20 cellular contexts compared by ENCODE assay signal in genomic region chr7:86645676-86646276, GRCh38. TPM values are rescaled to one million over a fixed set of nuclear protein-coding genes. Genes with fewer than 3 reads are reported as not detected.
DNase-seq lines count a peak whose midpoint lies in the region; ATAC-seq and TF ChIP-seq lines count a peak whose summit lies in the region.
"Had no signal": no experiment of that assay in that cellular context is flagged by ENCODE, and none has a peak within 500 bp of the region (broad histone marks: within the 10 kb centered on the region; RNA-seq: fewer than 3 reads in every experiment).

No MANE protein-coding gene starts in this region.

- peaks cover 29% of the 10 kb centered on the region for H3K4me1 Mint-ChIP-seq in GM23338
- no peaks in the 10 kb centered on the region for H3K4me1 Mint-ChIP-seq in activated naive CD8-positive, alpha-beta T cell treated with anti-CD3 and anti-CD28 coated beads, Interleukin-2, amount 50 U/mL, for 24 hours

- peak overlapping the region; percentile 86 for H3K4me3 ChIP-seq in GM23338
- no peak overlapping the region for H3K4me3 ChIP-seq in osteoblast (ENCODE audit: insufficient read depth, low read length)
- H3K4me3 ChIP-seq: BLaER1 had no signal

- H3K27me3 ChIP-seq in GM23338 (ENCODE audit: insufficient read depth) = peaks cover 26% of the 10 kb centered on the region
- no peaks in the 10 kb centered on the region for H3K27me3 ChIP-seq in osteoblast (ENCODE audit: insufficient read depth, low read length)
- H3K27me3 ChIP-seq: BLaER1 had no signal

- ATAC-seq in GM23338 = no peak
- ATAC-seq in GM21447 (IDR thresholded peaks at IDR 0.05; ENCODE audit: unreplicated experiment) = no peak
- no peak for ATAC-seq in activated naive CD8-positive, alpha-beta T cell treated with anti-CD3 and anti-CD28 coated beads, Interleukin-2, amount 50 U/mL, for 24 hours
- no peak for ATAC-seq in GM21367 (IDR thresholded peaks at IDR 0.05; ENCODE audit: unreplicated experiment)
- ATAC-seq: CD8-positive, alpha-beta T cell had no signal

- no peaks in the 10 kb centered on the region for H3K9me3 Mint-ChIP-seq in GM23338
- H3K9me3 Mint-ChIP-seq in activated naive CD8-positive, alpha-beta T cell treated with anti-CD3 and anti-CD28 coated beads, Interleukin-2, amount 50 U/mL, for 24 hours = no peaks in the 10 kb centered on the region
- H3K9me3 Mint-ChIP-seq: CD8-positive, alpha-beta T cell had no signal

- no peaks in the 10 kb centered on the region for H3K36me3 Mint-ChIP-seq in GM23338 (ENCODE audit: low read depth)
- H3K36me3 Mint-ChIP-seq in activated naive CD8-positive, alpha-beta T cell treated with anti-CD3 and anti-CD28 coated beads, Interleukin-2, amount 50 U/mL, for 24 hours (ENCODE audit: low read depth) = no peaks in the 10 kb centered on the region
- H3K36me3 Mint-ChIP-seq: CD8-positive, alpha-beta T cell had no signal

- H3K27me3 Mint-ChIP-seq in GM23338 (ENCODE audit: insufficient read depth, low read depth, poor library complexity) = peaks cover 11% of the 10 kb centered on the region
- H3K27me3 Mint-ChIP-seq in activated naive CD8-positive, alpha-beta T cell treated with anti-CD3 and anti-CD28 coated beads, Interleukin-2, amount 50 U/mL, for 24 hours = peaks cover 37% of the 10 kb centered on the region

- H2AFZ ChIP-seq in GM23338 = no peak overlapping the region
- no peak overlapping the region for H2AFZ ChIP-seq in osteoblast (ENCODE audit: low read length)

- H3K9me3 ChIP-seq in osteoblast (ENCODE audit: low read depth, low read length) = no peaks in the 10 kb centered on the region

- H3K27ac ChIP-seq in GM23338 (ENCODE audit: low read depth) (no peak overlapping the region), angular gyrus (ENCODE audit: low read depth, low read length) (peak overlapping the region; percentile 90), osteoblast (ENCODE audit: low read depth, low read length) (no peak overlapping the region)
- H3K27ac ChIP-seq: BLaER1 had no signal

- H4K20me1 ChIP-seq in GM23338 (replicated peaks; ENCODE audit: insufficient read depth) (no peaks in the 10 kb centered on the region), osteoblast (ENCODE audit: insufficient read depth, low read length) (no peaks in the 10 kb centered on the region)
- H4K20me1 ChIP-seq: BLaER1 had no signal

- DNase-seq in GM23338 (ENCODE audit: low spot score) (no peak), globus pallidus (ENCODE audit: low spot score) (peak; percentile 61), osteoblast (ENCODE audit: insufficient read length, low spot score, missing footprints) (peak; percentile 66)
- no peak for DNase-seq in activated naive CD8-positive, alpha-beta T cell treated with anti-CD3 and anti-CD28 coated beads, Interleukin-2, amount 50 U/mL, for 24 hours
- no peak for DNase-seq in activated CD4-positive, alpha-beta T cell treated with anti-CD3 and anti-CD28 coated beads, Interleukin-2, amount 50 U/mL, for 48 hours
- DNase-seq: CD8-positive, alpha-beta T cell; DMS79; HCEC 1CT; KG1; NCI-H1092; NCI-H345; NK-92 treated with Interleukin-12 subunit alpha and Interleukin-12 subunit beta, amount 100 ng/mL, for 24 hours; SIG-M5 had no signal

- H3K4me2 ChIP-seq in GM23338 (peak overlapping the region; percentile 97), osteoblast (ENCODE audit: insufficient read depth, low read length) (no peak overlapping the region)
- H3K4me2 ChIP-seq: BLaER1 had no signal

- H3F3A ChIP-seq in GM23338 (replicated peaks; ENCODE audit: low read depth) = no peaks in the 10 kb centered on the region

- H3K79me2 ChIP-seq in GM23338 (replicated peaks; ENCODE audit: insufficient read depth) (no peaks in the 10 kb centered on the region), osteoblast (ENCODE audit: insufficient read depth, low read length) (no peaks in the 10 kb centered on the region)

- H3K4me1 ChIP-seq in GM23338 (ENCODE audit: insufficient read depth) (peaks cover 30% of the 10 kb centered on the region), osteoblast (ENCODE audit: insufficient read depth, low read length) (no peaks in the 10 kb centered on the region)
- H3K4me1 ChIP-seq: BLaER1 had no signal

- H3K36me3 ChIP-seq in GM23338 (ENCODE audit: insufficient read depth) (no peaks in the 10 kb centered on the region), osteoblast (ENCODE audit: insufficient read depth, low read length) (no peaks in the 10 kb centered on the region)
- H3K36me3 ChIP-seq: BLaER1 had no signal

- H3K4me3 Mint-ChIP-seq in GM23338 = peak overlapping the region; percentile 14; the same call in 1 of the 3 replicates
- H3K4me3 Mint-ChIP-seq in activated naive CD8-positive, alpha-beta T cell treated with anti-CD3 and anti-CD28 coated beads, Interleukin-2, amount 50 U/mL, for 24 hours = no peak overlapping the region
- H3K4me3 Mint-ChIP-seq: CD8-positive, alpha-beta T cell had no signal

- no peak for TF ChIP-seq CTCF in GM23338 (conservative IDR thresholded peaks at IDR 0.05; ENCODE audit: low read depth in 2 of 2)
- no peak for TF ChIP-seq CTCF in osteoblast (IDR thresholded peaks at IDR 0.05; ENCODE audit: extremely low read depth, low read depth, low read length)

- no peak overlapping the region for H3K27ac Mint-ChIP-seq in GM23338
- no peak overlapping the region for H3K27ac Mint-ChIP-seq in activated naive CD8-positive, alpha-beta T cell treated with anti-CD3 and anti-CD28 coated beads, Interleukin-2, amount 50 U/mL, for 24 hours
- H3K27ac Mint-ChIP-seq: CD8-positive, alpha-beta T cell had no signal

- H3K9me2 ChIP-seq in GM23338 (ENCODE audit: insufficient read depth) = no peaks in the 10 kb centered on the region

TF ChIP-seq in GM23338, 12 proteins besides CTCF, POLR2A, EP300 and RAD21 (continues in another document):
- no peak for TF ChIP-seq EZH2 (IDR thresholded peaks at IDR 0.05; ENCODE audit: low read depth, unreplicated experiment)
- no peak for TF ChIP-seq EZH2phosphoT487 (IDR thresholded peaks at IDR 0.05; ENCODE audit: unreplicated experiment)
- TF ChIP-seq CREB1 (CRISPR knock-in tag; IDR thresholded peaks at IDR 0.05; ENCODE audit: low read depth) = no peak
- TF ChIP-seq ZNF331 (CRISPR knock-in tag; IDR thresholded peaks at IDR 0.05; ENCODE audit: low read depth) = no peak
- TF ChIP-seq, protein P1, sequence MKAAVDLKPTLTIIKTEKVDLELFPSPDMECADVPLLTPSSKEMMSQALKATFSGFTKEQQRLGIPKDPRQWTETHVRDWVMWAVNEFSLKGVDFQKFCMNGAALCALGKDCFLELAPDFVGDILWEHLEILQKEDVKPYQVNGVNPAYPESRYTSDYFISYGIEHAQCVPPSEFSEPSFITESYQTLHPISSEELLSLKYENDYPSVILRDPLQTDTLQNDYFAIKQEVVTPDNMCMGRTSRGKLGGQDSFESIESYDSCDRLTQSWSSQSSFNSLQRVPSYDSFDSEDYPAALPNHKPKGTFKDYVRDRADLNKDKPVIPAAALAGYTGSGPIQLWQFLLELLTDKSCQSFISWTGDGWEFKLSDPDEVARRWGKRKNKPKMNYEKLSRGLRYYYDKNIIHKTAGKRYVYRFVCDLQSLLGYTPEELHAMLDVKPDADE (IDR thresholded peaks at IDR 0.05) = no peak
- TF ChIP-seq REST (IDR thresholded peaks at IDR 0.05; ENCODE audit: unreplicated experiment) = no peak

RNA-seq across cellular contexts. Expression of gene GRM3, which starts 2.1 kb away (rescaled TPM):
- total RNA-seq in GM23338 (2014; rRNA removed; shearing (Covaris generic)) = 1.9 and 3.8 TPM in 2 replicates
- polyA plus RNA-seq in GM23338 (2016; fragmentation: Nextera tagmentation; extraction: Ambion mirVana) = 0.40 and 0.79 TPM in 2 replicates
- not detected in 2 replicates for total RNA-seq in osteoblast
- total RNA-seq: A172; CD8-positive, alpha-beta T cell; OCI-LY7; RPMI7951 had no signal

Comparison
In these comparisons a context has a peak if more than half of its experiments do, and no peak if none do; other contexts are left out.
1. DNase-seq: peak in globus pallidus (single experiment) and osteoblast (single experiment); none in GM23338 (single experiment), activated naive CD8-positive, alpha-beta T cell treated with anti-CD3 and anti-CD28 coated beads, Interleukin-2, amount 50 U/mL, for 24 hours (single experiment) and activated CD4-positive, alpha-beta T cell treated with anti-CD3 and anti-CD28 coated beads, Interleukin-2, amount 50 U/mL, for 48 hours (0 of 2).